In the genomic region with DNA sequence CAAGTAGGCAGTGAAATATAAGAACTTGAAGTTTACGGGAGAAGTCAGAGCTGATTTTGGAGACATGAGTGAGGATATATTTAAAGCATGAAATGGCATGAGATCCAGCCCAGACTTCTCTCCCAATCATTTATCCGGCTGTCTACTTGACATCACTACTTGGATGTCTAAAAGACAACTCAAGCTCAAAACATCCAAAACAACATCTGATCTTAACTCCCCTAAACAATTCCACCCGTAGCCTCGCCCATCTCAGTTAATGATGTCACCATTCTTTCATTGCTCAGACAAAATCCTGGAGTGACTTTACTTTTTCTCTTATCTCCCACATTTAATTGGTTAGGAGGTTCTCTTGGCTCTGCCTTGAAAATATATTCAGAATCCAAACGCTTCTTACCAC, we compare ENCODE assay signal across 15 cellular contexts. TPM values are rescaled to one million over a fixed set of nuclear protein-coding genes. Genes with fewer than 3 reads are reported as not detected.
A peak's percentile ranks its signal among the peaks of the same experiment; 100 is the strongest.
DNase-seq lines count a peak whose midpoint lies in the region; ATAC-seq, FAIRE-seq and TF ChIP-seq lines count a peak whose summit lies in the region.
"Had no signal": no experiment of that assay in that cellular context is flagged by ENCODE, and none has a peak within 500 bp of the region (broad histone marks: within the 10 kb centered on the region; RNA-seq: fewer than 3 reads in every experiment).

No MANE protein-coding gene starts in this region.

- no peak overlapping the region for H4K8ac ChIP-seq in H1 (ENCODE audit: extremely low read depth, insufficient read depth, low read length)

- no peak overlapping the region for H3K18ac ChIP-seq in H1 (ENCODE audit: extremely low read depth, low read length)

- H3K9ac ChIP-seq in H1 (replicated peaks in 1 of 4; ENCODE audit: extremely low read depth in 1 of 4, low read depth in 3 of 4, low read length in 3 of 4), result no peak overlapping the region

- no peaks in the 10 kb centered on the region for H3K27me3 Mint-ChIP-seq in naive B cell

- peaks cover 60 to 82% (median 78%) of the 10 kb centered on the region in 3 donors for H3K4me1 Mint-ChIP-seq in naive B cell

- ATAC-seq in naive B cell (ENCODE audit: low read depth in 2 of 2), result no peak
- ATAC-seq in GM19328 (IDR thresholded peaks at IDR 0.05; ENCODE audit: unreplicated experiment), result no peak
- no peak for ATAC-seq in HG02852 (IDR thresholded peaks at IDR 0.05; ENCODE audit: unreplicated experiment)
- no peak for ATAC-seq in GM18867 (IDR thresholded peaks at IDR 0.05; ENCODE audit: unreplicated experiment)

- H3K14ac ChIP-seq in H1 (ENCODE audit: insufficient read length), result no peak overlapping the region

- no peaks in the 10 kb centered on the region for H3K36me3 ChIP-seq in H1 (ENCODE audit: control insufficient read depth in 2 of 4, insufficient read depth in 4 of 4, low read length in 3 of 4)
- H3K36me3 ChIP-seq: neutrophil, WERI-Rb-1 had no signal

- peak overlapping the region in 6 of 8 donors; percentile 30 to 79 (median 54) for H3K4me3 Mint-ChIP-seq in naive B cell
- H3K4me3 Mint-ChIP-seq: activated naive CD4-positive, alpha-beta T cell treated with anti-CD3 and anti-CD28 coated beads for 36 hours had no signal

- POLR2A ChIA-PET in H1 (lab: Charles Lee; ENCODE audit: partially characterized antibody), result interaction anchor here (0.7 to 1.8 kb wide), 3 partner anchors 9 to 677 kb away, joined by 3 to 7 read pairs (median 5); no protein-coding TSS in a partner anchor

- H2BK12ac ChIP-seq in H1 (ENCODE audit: low read depth, low read length), result no peak overlapping the region

- H3K27me3 ChIP-seq in H1 (replicated peaks in 1 of 4; ENCODE audit: control insufficient read depth in 3 of 4, extremely low read depth in 1 of 4, insufficient read depth in 3 of 4, low read length in 3 of 4), result peaks cover 0 to 2% (median 0%) of the 10 kb centered on the region in 4 experiments; a peak in 3 of 7 replicates
- H3K27me3 ChIP-seq: neutrophil had no signal

- no peaks in the 10 kb centered on the region for H3K79me2 ChIP-seq in H1 (ENCODE audit: control insufficient read depth in 1 of 2, insufficient read depth in 2 of 2, low read length in 2 of 2)

- H3K23ac ChIP-seq in H1 (ENCODE audit: insufficient read length), result no peak overlapping the region

- H3K79me1 ChIP-seq in H1 (ENCODE audit: low read depth, low read length), result no peaks in the 10 kb centered on the region

- H4K5ac ChIP-seq in H1 (ENCODE audit: insufficient read length, low read depth, low read length), result no peak overlapping the region

- no peak for TF ChIP-seq RAD21 in H1 (IDR thresholded peaks at IDR 0.05 in 1 of 2, conservative IDR thresholded peaks at IDR 0.05 in 1 of 2; ENCODE audit: low read depth in 2 of 2, low read length in 2 of 2)

- CTCF ChIA-PET in H1 (lab: Charles Lee; ENCODE audit: partially characterized antibody), result interaction anchor here (0.7 to 2.2 kb wide), 6 partner anchors 9 to 130 kb away, joined by 3 to 10 read pairs (median 4); no protein-coding TSS in a partner anchor

- no peak overlapping the region for H2BK15ac ChIP-seq in H1 (ENCODE audit: low read length)

- no peak for FAIRE-seq in H1 (lab: Jason Lieb, UNC)
- FAIRE-seq: HTR-8/SVneo had no signal

- H4K91ac ChIP-seq in H1 (replicated peaks; ENCODE audit: insufficient read length, low read length), result no peak overlapping the region

- H2BK120ac ChIP-seq in H1 (replicated peaks; ENCODE audit: low read depth, low read length), result no peak overlapping the region

- no peak for TF ChIP-seq EP300 in H1 (IDR thresholded peaks at IDR 0.05; ENCODE audit: borderline replicate concordance in 1 of 2, low read depth in 2 of 2, low read length in 2 of 2)

- H3K4me1 ChIP-seq in H1 (replicated peaks in 1 of 4; ENCODE audit: control insufficient read depth in 3 of 4, insufficient read depth in 4 of 4, low read length in 3 of 4), result peaks cover 0 to 7% (median 2%) of the 10 kb centered on the region in 4 experiments; a peak in 4 of 7 replicates

- 0 out of 2 replicates have a peak overlapping the region, but pooled peaks have one; percentile 48 for H2BK20ac ChIP-seq in H1 (ENCODE audit: low read length)

- TF ChIP-seq CTCF in H1 (IDR thresholded peaks at IDR 0.05; ENCODE audit: control extremely low read depth in 1 of 3, insufficient read depth in 1 of 3, low read depth in 1 of 3, low read length in 3 of 3), result no peak

- peaks cover 7% of the 10 kb centered on the region; the same call in 1 of the 2 replicates for H3K23me2 ChIP-seq in H1 (ENCODE audit: low read depth, low read length)

- no peak overlapping the region for H2AK5ac ChIP-seq in H1 (ENCODE audit: low read depth, low read length)

- no peaks in the 10 kb centered on the region for H4K20me1 ChIP-seq in H1 (replicated peaks in 1 of 2; ENCODE audit: control insufficient read depth in 1 of 2, insufficient read depth in 2 of 2, low read length in 2 of 2)

- no peak overlapping the region for H3K27ac ChIP-seq in H1 (ENCODE audit: low read depth, low read length)
- H3K27ac ChIP-seq: neutrophil, WERI-Rb-1 had no signal

- H3K36me3 Mint-ChIP-seq in naive B cell, result peaks cover 0 to 8% of the 10 kb centered on the region in 2 donors

- H3K4me2 ChIP-seq in H1 (ENCODE audit: insufficient read depth in 1 of 2, low read depth in 2 of 2, low read length in 2 of 2), result no peak overlapping the region

- peak overlapping the region; percentile 98 to 100 (median 100) for H3K27ac Mint-ChIP-seq in naive B cell
- H3K27ac Mint-ChIP-seq: activated naive CD4-positive, alpha-beta T cell treated with anti-CD3 and anti-CD28 coated beads for 36 hours had no signal

- H2BK5ac ChIP-seq in H1 (ENCODE audit: low read depth, low read length), result no peak overlapping the region

- DNase-seq in AG08396 (ENCODE audit: low spot score), result peak; percentile 79
- DNase-seq in LHCN-M2 (ENCODE audit: low read depth), result peak; percentile 83
- DNase-seq in H1 (ENCODE audit: low read depth in 1 of 2, low spot score in 2 of 2), result no peak
- no peak for DNase-seq in naive B cell
- DNase-seq in GOT3 (lab: John Stamatoyannopoulos, UW), result no peak
- DNase-seq: activated naive CD4-positive, alpha-beta T cell treated with anti-CD3 and anti-CD28 coated beads for 36 hours; central memory CD4-positive, alpha-beta T cell; NCI-H1105 treated with DMSO at 0.1 percent for 48 hours; NCI-H345; WERI-Rb-1 had no signal

- H3K4me3 ChIP-seq in H1 (ENCODE audit: extremely low read depth in 1 of 4, insufficient read depth in 2 of 4, low read depth in 3 of 4, low read length in 4 of 4), result no peak overlapping the region

- H2AFZ ChIP-seq in H1 (ENCODE audit: low read length), result no peak overlapping the region

- H3K4ac ChIP-seq in H1 (replicated peaks; ENCODE audit: insufficient read length, low read depth, low read length), result no peak overlapping the region

- no peaks in the 10 kb centered on the region; a peak in 1 of 4 replicates for H3K9me3 ChIP-seq in H1 (ENCODE audit: insufficient read depth in 2 of 2, low read depth in 1 of 2, low read length in 1 of 2)
- H3K9me3 ChIP-seq: neutrophil had no signal

- peaks cover 0 to 3% (median 0%) of the 10 kb centered on the region in 7 donors for H3K9me3 Mint-ChIP-seq in naive B cell
- H3K9me3 Mint-ChIP-seq: activated naive CD4-positive, alpha-beta T cell treated with anti-CD3 and anti-CD28 coated beads for 36 hours had no signal

- TF ChIP-seq POLR2A in H1 (IDR thresholded peaks at IDR 0.05; ENCODE audit: control extremely low read depth in 1 of 2, low read depth in 2 of 2, low read length in 2 of 2), result no peak

- H3K56ac ChIP-seq in H1 (replicated peaks; ENCODE audit: insufficient read length, low read depth, low read length), result no peak overlapping the region

- 95% methylated on average over 5 of the region's 5 CpGs; no CpG with 5 or more reads in 1 of the 2 experiments for WGBS in H1 (ENCODE audit: extremely low coverage in 1 of 2, insufficient coverage in 1 of 2, insufficient read length in 1 of 2, insufficient replicate concordance in 2 of 2, low coverage in 1 of 2, low lambda C conversion rate in 2 of 2, missing lambda C conversion rate in 1 of 2), 2 experiments

TF ChIP-seq in H1, 55 proteins besides CTCF, POLR2A, EP300 and RAD21:
- TF ChIP-seq SIX5 (IDR thresholded peaks at IDR 0.05; ENCODE audit: low read depth, low read length) (no peak), RFX5 (IDR thresholded peaks at IDR 0.05; ENCODE audit: borderline replicate concordance, low read depth, low read length) (no peak), SRF (IDR thresholded peaks at IDR 0.05; ENCODE audit: low read depth, low read length) (no peak), SP2 (IDR thresholded peaks at IDR 0.05; ENCODE audit: low read length) (no peak), GABPA (IDR thresholded peaks at IDR 0.05; ENCODE audit: borderline replicate concordance, insufficient read depth, low read length) (no peak), KDM5A (IDR thresholded peaks at IDR 0.05; ENCODE audit: low read length) (no peak), JUND (IDR thresholded peaks at IDR 0.05; ENCODE audit: low read length) (no peak)
TF ChIP-seq in H1: peak in this region for 0.

RNA-seq across cellular contexts. Expression of gene WEE1, which starts 44.5 kb away (rescaled TPM):
- total RNA-seq in LHCN-M2 (2014; rRNA removed), result 69.2 and 87.8 TPM in 2 replicates
- 25.1 TPM for polyA plus RNA-seq in LHCN-M2 (2012)
- total RNA-seq in H1 (2021; fragmentation: NEBNext Ultra II Directional; extraction: Animal tissue kit (Norgen Biotek cat#: 25700)), result 115 and 120 TPM in 2 replicates
- polyA plus RNA-seq in H1 (2011; rRNA removed) (22.6 and 40.8 TPM in 2 replicates), naive B cell (ENCODE audit: low read depth in 6 of 6) (10 to 100 TPM in 5 of 6 donors, 1 to 10 TPM in 1; 9.6 to 20.6 (median 16.2) TPM)
- polyA plus RNA-seq in H1 (2011; cell fraction: cytosol; rRNA removed), result 49.2 TPM
- 21.5 TPM for polyA plus RNA-seq in H1 (2011; cell fraction: nucleus; rRNA removed)
- polyA plus RNA-seq in H1 (2012, experiment 1 of 2), result 55.4 to 89.1 TPM (median 63.7 TPM) in 4 replicates
- 19.5 TPM for polyA plus RNA-seq in H1 (2012, experiment 2 of 2)
- polyA plus RNA-seq in H1 (2013, experiment 1 of 2), result 55.2 TPM
- polyA plus RNA-seq in H1 (2013, experiment 2 of 2), result 53.3 TPM
- polyA minus RNA-seq in H1 (2011; rRNA and poly(A)+ RNA removed), result 48.9 and 53.0 TPM in 2 replicates
- 37.4 TPM for polyA minus RNA-seq in H1 (2011; cell fraction: cytosol; rRNA and poly(A)+ RNA removed)
- polyA minus RNA-seq in H1 (2011; cell fraction: nucleus; rRNA and poly(A)+ RNA removed), result 91.8 TPM

RNA-seq across cellular contexts. Expression of gene SWAP70, which starts 45.9 kb away (rescaled TPM):
- 19.4 and 24.1 TPM in 2 replicates for total RNA-seq in LHCN-M2 (2014; rRNA removed)
- polyA plus RNA-seq in LHCN-M2 (2012), result 20.1 TPM
- total RNA-seq in H1 (2021; fragmentation: NEBNext Ultra II Directional; extraction: Animal tissue kit (Norgen Biotek cat#: 25700)), result 37.5 TPM in 2 replicates
- 9.8 and 14.8 TPM in 2 replicates for polyA plus RNA-seq in H1 (2011; rRNA removed)
- polyA plus RNA-seq in H1 (2011; cell fraction: cytosol; rRNA removed), result 17.2 TPM
- polyA plus RNA-seq in H1 (2011; cell fraction: nucleus; rRNA removed), result 5.7 TPM
- 20.1 to 31.4 TPM (median 23.6 TPM) in 4 replicates for polyA plus RNA-seq in H1 (2012, experiment 1 of 2)
- polyA plus RNA-seq in H1 (2012, experiment 2 of 2), result 1.9 TPM
- 23.1 TPM for polyA plus RNA-seq in H1 (2013, experiment 1 of 2)
- polyA plus RNA-seq in H1 (2013, experiment 2 of 2), result 23.0 TPM
- 20.3 and 20.4 TPM in 2 replicates for polyA minus RNA-seq in H1 (2011; rRNA and poly(A)+ RNA removed)
- 16.1 TPM for polyA minus RNA-seq in H1 (2011; cell fraction: cytosol; rRNA and poly(A)+ RNA removed)
- 18.2 TPM for polyA minus RNA-seq in H1 (2011; cell fraction: nucleus; rRNA and poly(A)+ RNA removed)
- 100 to 1,000 TPM; 239 to 378 (median 304) TPM for polyA plus RNA-seq in naive B cell (ENCODE audit: low read depth in 6 of 6)

Comparison
In these comparisons a context has a peak if more than half of its experiments do, and no peak if none do; other contexts are left out.
1. DNase-seq: peak in AG08396 (single experiment) and LHCN-M2 (single experiment); none in H1 (0 of 2), naive B cell (single experiment) and GOT3 (single experiment).